In genomic region chr13:73058432-73058740, GRCh38 we compare ENCODE assay signal across 8 cellular contexts. TPM values are rescaled to one million over a fixed set of nuclear protein-coding genes. Genes with fewer than 3 reads are reported as not detected.
DNase-seq lines count a peak whose midpoint lies in the region; ATAC-seq and FAIRE-seq lines count a peak whose summit lies in the region.

No MANE protein-coding gene starts in this region.

- peak overlapping the region; percentile 86 for H3K4me3 Mint-ChIP-seq in activated CD4-positive, alpha-beta T cell treated with anti-CD3 and anti-CD28 coated beads, Interleukin-2, amount 10 ng/mL, durations not matched to agents 24 days and 14 days
- H3K4me3 Mint-ChIP-seq in activated T-helper 2 cell treated with anti-CD3 and anti-CD28 coated beads, Interferon-gamma antibody, Interleukin-2, Interleukin-4, amounts not matched to agents 10 μg/mL and 5 μg/mL and 100 μg/mL, durations not matched to agents 14 hours and 24 hours and 36 hours (ENCODE audit: low read depth): peak overlapping the region; percentile 80
- H3K4me3 Mint-ChIP-seq in memory B cell: peak overlapping the region; percentile 80

- peak; percentile 22 for ATAC-seq in HG02943 (IDR thresholded peaks at IDR 0.05; ENCODE audit: low read depth, unreplicated experiment)
- peak; percentile 7 for ATAC-seq in memory B cell (ENCODE audit: low read depth)

- intact Hi-C loops in activated CD4-positive, alpha-beta T cell treated with anti-CD3 and anti-CD28 coated beads, Interleukin-2, amount 10 ng/mL, durations not matched to agents 24 days and 14 days (cut with micrococcal nuclease): loop anchor here (1.0 to 5.0 kb wide), 7 partner anchors 220 to 1229 kb away; partner anchors contain the start of genes BORA, KLF12, MZT1 and PIBF1
- intact Hi-C loops in activated T-helper 2 cell treated with anti-CD3 and anti-CD28 coated beads, Interferon-gamma antibody, Interleukin-2, Interleukin-4, amounts not matched to agents 10 μg/mL and 5 μg/mL and 100 μg/mL, durations not matched to agents 14 hours and 24 hours and 36 hours (cut with micrococcal nuclease): loop anchor here (2.0 to 5.0 kb wide), 5 partner anchors 164 to 1074 kb away; partner anchors contain the start of genes BORA, KLF12 and MZT1

- no peaks in the 10 kb centered on the region for H3K9me3 Mint-ChIP-seq in activated CD4-positive, alpha-beta T cell treated with anti-CD3 and anti-CD28 coated beads, Interleukin-2, amount 10 ng/mL, durations not matched to agents 24 days and 14 days
- no peaks in the 10 kb centered on the region for H3K9me3 Mint-ChIP-seq in activated T-helper 2 cell treated with anti-CD3 and anti-CD28 coated beads, Interferon-gamma antibody, Interleukin-2, Interleukin-4, amounts not matched to agents 10 μg/mL and 5 μg/mL and 100 μg/mL, durations not matched to agents 14 hours and 24 hours and 36 hours
- no peaks in the 10 kb centered on the region for H3K9me3 Mint-ChIP-seq in memory B cell

- no peak for FAIRE-seq in GM19239 (lab: Jason Lieb, UNC)

- H3K27ac Mint-ChIP-seq in activated CD4-positive, alpha-beta T cell treated with anti-CD3 and anti-CD28 coated beads, Interleukin-2, amount 10 ng/mL, durations not matched to agents 24 days and 14 days: peak overlapping the region; percentile 83
- H3K27ac Mint-ChIP-seq in activated T-helper 2 cell treated with anti-CD3 and anti-CD28 coated beads, Interferon-gamma antibody, Interleukin-2, Interleukin-4, amounts not matched to agents 10 μg/mL and 5 μg/mL and 100 μg/mL, durations not matched to agents 14 hours and 24 hours and 36 hours: no peak overlapping the region
- peak overlapping the region; percentile 70 for H3K27ac Mint-ChIP-seq in memory B cell

- peaks cover 49% of the 10 kb centered on the region for H3K27me3 Mint-ChIP-seq in activated CD4-positive, alpha-beta T cell treated with anti-CD3 and anti-CD28 coated beads, Interleukin-2, amount 10 ng/mL, durations not matched to agents 24 days and 14 days
- H3K27me3 Mint-ChIP-seq in activated T-helper 2 cell treated with anti-CD3 and anti-CD28 coated beads, Interferon-gamma antibody, Interleukin-2, Interleukin-4, amounts not matched to agents 10 μg/mL and 5 μg/mL and 100 μg/mL, durations not matched to agents 14 hours and 24 hours and 36 hours (ENCODE audit: low read depth): peaks cover 63% of the 10 kb centered on the region
- H3K27me3 Mint-ChIP-seq in memory B cell: peaks cover 16% of the 10 kb centered on the region

- peaks cover 20% of the 10 kb centered on the region for H3K4me1 Mint-ChIP-seq in activated CD4-positive, alpha-beta T cell treated with anti-CD3 and anti-CD28 coated beads, Interleukin-2, amount 10 ng/mL, durations not matched to agents 24 days and 14 days
- peaks cover 12% of the 10 kb centered on the region for H3K4me1 Mint-ChIP-seq in activated T-helper 2 cell treated with anti-CD3 and anti-CD28 coated beads, Interferon-gamma antibody, Interleukin-2, Interleukin-4, amounts not matched to agents 10 μg/mL and 5 μg/mL and 100 μg/mL, durations not matched to agents 14 hours and 24 hours and 36 hours (ENCODE audit: low read depth)
- peaks cover 9% of the 10 kb centered on the region for H3K4me1 Mint-ChIP-seq in memory B cell

- H3K36me3 Mint-ChIP-seq in activated CD4-positive, alpha-beta T cell treated with anti-CD3 and anti-CD28 coated beads, Interleukin-2, amount 10 ng/mL, durations not matched to agents 24 days and 14 days (ENCODE audit: low read depth): no peaks in the 10 kb centered on the region
- H3K36me3 Mint-ChIP-seq in activated T-helper 2 cell treated with anti-CD3 and anti-CD28 coated beads, Interferon-gamma antibody, Interleukin-2, Interleukin-4, amounts not matched to agents 10 μg/mL and 5 μg/mL and 100 μg/mL, durations not matched to agents 14 hours and 24 hours and 36 hours (ENCODE audit: low read depth): peaks cover 6% of the 10 kb centered on the region
- no peaks in the 10 kb centered on the region for H3K36me3 Mint-ChIP-seq in memory B cell

- DNase-seq in activated CD4-positive, alpha-beta T cell treated with anti-CD3 and anti-CD28 coated beads, Interleukin-2, amount 10 ng/mL, durations not matched to agents 24 days and 14 days: no peak
- no peak for DNase-seq in activated CD4-positive, alpha-beta T cell treated with anti-CD3 and anti-CD28 coated beads for 4 hours
- no peak for DNase-seq in activated T-helper 2 cell treated with anti-CD3 and anti-CD28 coated beads, Interferon-gamma antibody, Interleukin-2, Interleukin-4, amounts not matched to agents 10 μg/mL and 5 μg/mL and 100 μg/mL, durations not matched to agents 14 hours and 24 hours and 36 hours (ENCODE audit: low spot score)
- no peak for DNase-seq in memory B cell (ENCODE audit: low spot score in 2 of 2)
- DNase-seq in NCI-H774 (lab: John Stamatoyannopoulos, UW): no peak
- no peak for DNase-seq in cerebellar cortex (ENCODE audit: low spot score)
- no peak for DNase-seq in GM19239 (ENCODE audit: insufficient read length, low spot score)

RNA-seq across cellular contexts. Expression of gene KLF5, which starts 0.4 kb away (rescaled TPM):
- 2.0 and 2.8 TPM in 2 replicates for total RNA-seq in activated CD4-positive, alpha-beta T cell treated with anti-CD3 and anti-CD28 coated beads, Interleukin-2, amount 10 ng/mL, durations not matched to agents 24 days and 14 days
- 1.3 and 2.0 TPM in 2 replicates for total RNA-seq in activated T-helper 2 cell treated with anti-CD3 and anti-CD28 coated beads, Interferon-gamma antibody, Interleukin-2, Interleukin-4, amounts not matched to agents 10 μg/mL and 5 μg/mL and 100 μg/mL, durations not matched to agents 14 hours and 24 hours and 36 hours
